22 cellular contexts compared by ENCODE assay signal in genomic region chr6:112475083-112475482, GRCh38.
DNase-seq lines count a peak whose midpoint lies in the region; ATAC-seq and TF ChIP-seq lines count a peak whose summit lies in the region.
"Had no signal": no experiment of that assay in that cellular context is flagged by ENCODE, and none has a peak within 500 bp of the region (broad histone marks: within the 10 kb centered on the region; RNA-seq: fewer than 3 reads in every experiment).

No MANE protein-coding gene starts in this region.

- H3K36me3 Mint-ChIP-seq in activated CD4-positive, alpha-beta memory T cell treated with anti-CD3 and anti-CD28 coated beads, Interleukin-2, amount 10 ng/mL, durations not matched to agents 7 days and 5 days (ENCODE audit: low read depth): no peaks in the 10 kb centered on the region
- H3K36me3 Mint-ChIP-seq: activated CD8-positive, alpha-beta memory T cell treated with anti-CD3 and anti-CD28 coated beads, Interleukin-2, amount 10 ng/mL, durations not matched to agents 7 days and 5 days; type B pancreatic cell had no signal

- no peaks in the 10 kb centered on the region for H4K20me1 ChIP-seq in osteoblast (ENCODE audit: insufficient read depth, low read length)

- H3K4me3 ChIP-seq in choroid plexus epithelial cell (ENCODE audit: low read depth, low read length): no peak overlapping the region
- H3K4me3 ChIP-seq in osteoblast (ENCODE audit: insufficient read depth, low read length): no peak overlapping the region
- H3K4me3 ChIP-seq: dorsolateral prefrontal cortex, left ventricle myocardium inferior had no signal

- DNase-seq in ELR (ENCODE audit: low read depth) (peak; percentile 71), NCI-H2171 (lab: John Stamatoyannopoulos, UW) (peak; percentile 58), choroid plexus epithelial cell (ENCODE audit: low read depth) (peak; percentile 18), osteoblast (ENCODE audit: insufficient read length, low spot score, missing footprints) (peak; percentile 73), NCI-H1436 treated with DMSO at 0.1 percent for 48 hours (lab: John Stamatoyannopoulos, UW) (no peak), cortex of kidney (lab: John Stamatoyannopoulos, UW) (no peak)
- no peak for DNase-seq in activated CD4-positive, alpha-beta memory T cell treated with anti-CD3 and anti-CD28 coated beads, Interleukin-2, amount 10 ng/mL, durations not matched to agents 7 days and 5 days
- DNase-seq: activated CD4-positive, CD25-positive, alpha-beta regulatory T cell; activated CD8-positive, alpha-beta memory T cell treated with anti-CD3 and anti-CD28 coated beads, Interleukin-2, amount 10 ng/mL, durations not matched to agents 7 days and 5 days; activated gamma-delta T cell; aorta; DMS53; dorsolateral prefrontal cortex; KG1; left ventricle myocardium inferior; NCI-H1105 treated with DMSO at 0.1 percent for 48 hours; NCI-H345; stimulated activated naive CD4-positive, alpha-beta T cell; T-helper 17 cell had no signal

- no peak overlapping the region for H3K4me3 Mint-ChIP-seq in activated CD4-positive, alpha-beta memory T cell treated with anti-CD3 and anti-CD28 coated beads, Interleukin-2, amount 10 ng/mL, durations not matched to agents 7 days and 5 days
- H3K4me3 Mint-ChIP-seq: activated CD8-positive, alpha-beta memory T cell treated with anti-CD3 and anti-CD28 coated beads, Interleukin-2, amount 10 ng/mL, durations not matched to agents 7 days and 5 days; T-helper 17 cell; type B pancreatic cell had no signal

- POLR2A ChIA-PET in activated CD4-positive, alpha-beta memory T cell treated with anti-CD3 and anti-CD28 coated beads, Interleukin-2, amount 10 ng/mL, durations not matched to agents 7 days and 5 days (lab: Charles Lee): no interaction called here

- no peak overlapping the region for H3K4me2 ChIP-seq in osteoblast (ENCODE audit: insufficient read depth, low read length)

- H3K4me1 Mint-ChIP-seq in activated CD4-positive, alpha-beta memory T cell treated with anti-CD3 and anti-CD28 coated beads, Interleukin-2, amount 10 ng/mL, durations not matched to agents 7 days and 5 days: no peaks in the 10 kb centered on the region
- H3K4me1 Mint-ChIP-seq: activated CD8-positive, alpha-beta memory T cell treated with anti-CD3 and anti-CD28 coated beads, Interleukin-2, amount 10 ng/mL, durations not matched to agents 7 days and 5 days; T-helper 17 cell had no signal

- H3K27me3 ChIP-seq in osteoblast (ENCODE audit: insufficient read depth, low read length): no peaks in the 10 kb centered on the region
- H3K27me3 ChIP-seq: dorsolateral prefrontal cortex had no signal

- no peak overlapping the region for H2AFZ ChIP-seq in osteoblast (ENCODE audit: low read length)

- no peaks in the 10 kb centered on the region for H3K79me2 ChIP-seq in osteoblast (ENCODE audit: insufficient read depth, low read length)

- H3K27me3 Mint-ChIP-seq in activated CD4-positive, alpha-beta memory T cell treated with anti-CD3 and anti-CD28 coated beads, Interleukin-2, amount 10 ng/mL, durations not matched to agents 7 days and 5 days: no peaks in the 10 kb centered on the region
- H3K27me3 Mint-ChIP-seq: activated CD8-positive, alpha-beta memory T cell treated with anti-CD3 and anti-CD28 coated beads, Interleukin-2, amount 10 ng/mL, durations not matched to agents 7 days and 5 days; T-helper 17 cell; type B pancreatic cell had no signal

- no peak for ATAC-seq in HG02623 (IDR thresholded peaks at IDR 0.05; ENCODE audit: unreplicated experiment)
- ATAC-seq: activated CD8-positive, alpha-beta memory T cell treated with anti-CD3 and anti-CD28 coated beads, Interleukin-2, amount 10 ng/mL, durations not matched to agents 7 days and 5 days; esophagus mucosa; T-helper 17 cell had no signal

- H3K27ac Mint-ChIP-seq in activated CD4-positive, alpha-beta memory T cell treated with anti-CD3 and anti-CD28 coated beads, Interleukin-2, amount 10 ng/mL, durations not matched to agents 7 days and 5 days: no peak overlapping the region
- H3K27ac Mint-ChIP-seq: activated CD8-positive, alpha-beta memory T cell treated with anti-CD3 and anti-CD28 coated beads, Interleukin-2, amount 10 ng/mL, durations not matched to agents 7 days and 5 days; T-helper 17 cell; type B pancreatic cell had no signal

- H3K27ac ChIP-seq in osteoblast (ENCODE audit: low read depth, low read length): peak overlapping the region; percentile 40
- H3K27ac ChIP-seq: dorsolateral prefrontal cortex, left ventricle myocardium inferior had no signal

- CTCF ChIA-PET in activated CD4-positive, alpha-beta memory T cell treated with anti-CD3 and anti-CD28 coated beads, Interleukin-2, amount 10 ng/mL, durations not matched to agents 7 days and 5 days (lab: Charles Lee): no interaction called here

- no peaks in the 10 kb centered on the region for H3K9me3 Mint-ChIP-seq in activated CD4-positive, alpha-beta memory T cell treated with anti-CD3 and anti-CD28 coated beads, Interleukin-2, amount 10 ng/mL, durations not matched to agents 7 days and 5 days

- TF ChIP-seq CTCF in choroid plexus epithelial cell (conservative IDR thresholded peaks at IDR 0.05; ENCODE audit: low read depth, low read length) (no peak), osteoblast (IDR thresholded peaks at IDR 0.05; ENCODE audit: extremely low read depth, low read depth, low read length) (no peak)

- no peaks in the 10 kb centered on the region for H3K9me3 ChIP-seq in osteoblast (ENCODE audit: low read depth, low read length)
- H3K9me3 ChIP-seq: left ventricle myocardium inferior had no signal

- H3K36me3 ChIP-seq in osteoblast (ENCODE audit: insufficient read depth, low read length): no peaks in the 10 kb centered on the region
- H3K36me3 ChIP-seq: left ventricle myocardium inferior had no signal

- peaks cover 4% of the 10 kb centered on the region for H3K4me1 ChIP-seq in osteoblast (ENCODE audit: insufficient read depth, low read length)
- H3K4me1 ChIP-seq: left ventricle myocardium inferior had no signal

Comparison
In these comparisons a context has a peak if more than half of its experiments do, and no peak if none do; other contexts are left out.
1. DNase-seq: peak in ELR (single experiment), NCI-H2171 (single experiment), choroid plexus epithelial cell (single experiment) and osteoblast (single experiment); none in NCI-H1436 treated with DMSO at 0.1 percent for 48 hours (single experiment), activated CD4-positive, alpha-beta memory T cell treated with anti-CD3 and anti-CD28 coated beads, Interleukin-2, amount 10 ng/mL, durations not matched to agents 7 days and 5 days (single experiment) and cortex of kidney (single experiment).